ENCODE assay signal across 8 cellular contexts in genomic region chr14:49585803-49586672, GRCh38. TPM values are rescaled to one million over a fixed set of nuclear protein-coding genes. Genes with fewer than 3 reads are reported as not detected.
A peak's percentile ranks its signal among the peaks of the same experiment; 100 is the strongest.
DNase-seq lines count a peak whose midpoint lies in the region; ATAC-seq and TF ChIP-seq lines count a peak whose summit lies in the region.

RPS29 (minus strand) TSS chr14:49586380; CDS start chr14:49586346, 34 bp downstream.

- DNase-seq in NCI-H1930 (lab: John Stamatoyannopoulos, UW) (peak; percentile 95 to 98), ascending aorta (ENCODE audit: low spot score in 2 of 2) (peak; percentile 92 to 99), right cardiac atrium (peak; percentile 98 to 99 (median 99)), pulmonary artery endothelial cell (ENCODE audit: low read depth, low spot score) (peak; percentile 94), uterus (peak; percentile 98 to 99)
- peak; percentile 99 for DNase-seq in T-helper 2 cell treated with Interferon-gamma antibody and Interleukin-4, amounts not matched to agents 5 μg/mL and 100 μg/mL, for 36 hours (ENCODE audit: low spot score)

- no peaks in the 10 kb centered on the region for H3K9me3 Mint-ChIP-seq in T-helper 2 cell treated with Interferon-gamma antibody and Interleukin-4, amounts not matched to agents 5 μg/mL and 100 μg/mL, for 36 hours

- H3K27me3 ChIP-seq in ascending aorta (no peaks in the 10 kb centered on the region), right cardiac atrium (ENCODE audit: control insufficient read depth, insufficient read depth) (no peaks in the 10 kb centered on the region), uterus (no peaks in the 10 kb centered on the region)

- H3K27ac Mint-ChIP-seq in T-helper 2 cell treated with Interferon-gamma antibody and Interleukin-4, amounts not matched to agents 5 μg/mL and 100 μg/mL, for 36 hours: peak within 1 kb of the TSS; percentile 89

- H3K36me3 ChIP-seq in ascending aorta (peaks cover 15 to 28% of the 10 kb centered on the region in 2 donors), uterus (no peaks in the 10 kb centered on the region)

- H3K4me3 ChIP-seq in ascending aorta (peak within 1 kb of the TSS; percentile 73 to 90), right cardiac atrium (ENCODE audit: low read length) (peak within 1 kb of the TSS; percentile 100), uterus (peak within 1 kb of the TSS; percentile 84 to 94)

- TF ChIP-seq CTCF in ascending aorta (IDR thresholded peaks at IDR 0.05) (no peak), uterus (IDR thresholded peaks at IDR 0.05) (peak in 1 of 4 experiments; percentile 23)

- H3K27ac ChIP-seq in ascending aorta: peak within 1 kb of the TSS; percentile 78 to 93
- peak within 1 kb of the TSS; percentile 100 for H3K27ac ChIP-seq in right cardiac atrium (ENCODE audit: low read length)
- peak within 1 kb of the TSS; percentile 89 to 91 for H3K27ac ChIP-seq in uterus

- intact Hi-C loops in ascending aorta (cut with DNase I): loop anchor here (2.0 to 5.0 kb wide), 2 partner anchors 35 to 106 kb away; partner anchors contain the start of genes KLHDC1, MGAT2 and RPL36AL
- intact Hi-C loops in right cardiac atrium (cut with DNase I): no loop called here
- intact Hi-C loops in uterus (cut with DNase I; ENCODE audit: low total_unique reads): no loop called here

- H3K36me3 Mint-ChIP-seq in T-helper 2 cell treated with Interferon-gamma antibody and Interleukin-4, amounts not matched to agents 5 μg/mL and 100 μg/mL, for 36 hours (ENCODE audit: low read depth): peaks cover 49% of the 10 kb centered on the region

- peaks cover 43% of the 10 kb centered on the region for H3K4me1 Mint-ChIP-seq in T-helper 2 cell treated with Interferon-gamma antibody and Interleukin-4, amounts not matched to agents 5 μg/mL and 100 μg/mL, for 36 hours (ENCODE audit: low read depth)

- under 1% methylated on average over 54 of the region's 55 CpGs for WGBS in right cardiac atrium

- ATAC-seq in GM18502 (IDR thresholded peaks at IDR 0.05; ENCODE audit: poor library complexity, unreplicated experiment) (peak; percentile 84), HG02970 (IDR thresholded peaks at IDR 0.05; ENCODE audit: low FRiP score, unreplicated experiment) (peak; percentile 96), right cardiac atrium (peak; percentile 99)

- H3K9me3 ChIP-seq in ascending aorta (no peaks in the 10 kb centered on the region), right cardiac atrium (ENCODE audit: control insufficient read depth, low read length) (no peaks in the 10 kb centered on the region), uterus (no peaks in the 10 kb centered on the region)

- peak within 1 kb of the TSS; percentile 88 for H3K4me3 Mint-ChIP-seq in T-helper 2 cell treated with Interferon-gamma antibody and Interleukin-4, amounts not matched to agents 5 μg/mL and 100 μg/mL, for 36 hours

- H3K4me1 ChIP-seq in ascending aorta (peaks cover 4 to 16% of the 10 kb centered on the region in 2 donors), right cardiac atrium (ENCODE audit: control insufficient read depth, insufficient read depth, low read length) (peaks cover 7% of the 10 kb centered on the region), uterus (peaks cover 0 to 4% of the 10 kb centered on the region in 2 donors)

- peak; percentile 80 to 83 for TF ChIP-seq POLR2A in uterus (IDR thresholded peaks at IDR 0.05)

- H3K27me3 Mint-ChIP-seq in T-helper 2 cell treated with Interferon-gamma antibody and Interleukin-4, amounts not matched to agents 5 μg/mL and 100 μg/mL, for 36 hours (ENCODE audit: low read depth): peaks cover 5% of the 10 kb centered on the region

RNA-seq across cellular contexts. Expression of gene RPS29, which starts in this region (rescaled TPM):
- 2,262 TPM for total RNA-seq in ascending aorta
- total RNA-seq in right cardiac atrium: 100 to 1,000 TPM; 827 to 988 (median 890) TPM
- polyA plus RNA-seq in right cardiac atrium: 1,306 TPM
- 490 and 1,766 TPM in 2 replicates for total RNA-seq in pulmonary artery endothelial cell
- total RNA-seq in uterus: 1,000 to 10,000 TPM; 1,068 to 7,966 (median 2,908) TPM

Comparison
In these comparisons a context has a peak if more than half of its experiments do, and no peak if none do; other contexts are left out.
1. Peak in every context shown above with its lines: DNase-seq, ATAC-seq, H3K4me3 ChIP-seq and H3K27ac ChIP-seq.